24 cellular contexts compared by ENCODE assay signal in the genomic region with DNA sequence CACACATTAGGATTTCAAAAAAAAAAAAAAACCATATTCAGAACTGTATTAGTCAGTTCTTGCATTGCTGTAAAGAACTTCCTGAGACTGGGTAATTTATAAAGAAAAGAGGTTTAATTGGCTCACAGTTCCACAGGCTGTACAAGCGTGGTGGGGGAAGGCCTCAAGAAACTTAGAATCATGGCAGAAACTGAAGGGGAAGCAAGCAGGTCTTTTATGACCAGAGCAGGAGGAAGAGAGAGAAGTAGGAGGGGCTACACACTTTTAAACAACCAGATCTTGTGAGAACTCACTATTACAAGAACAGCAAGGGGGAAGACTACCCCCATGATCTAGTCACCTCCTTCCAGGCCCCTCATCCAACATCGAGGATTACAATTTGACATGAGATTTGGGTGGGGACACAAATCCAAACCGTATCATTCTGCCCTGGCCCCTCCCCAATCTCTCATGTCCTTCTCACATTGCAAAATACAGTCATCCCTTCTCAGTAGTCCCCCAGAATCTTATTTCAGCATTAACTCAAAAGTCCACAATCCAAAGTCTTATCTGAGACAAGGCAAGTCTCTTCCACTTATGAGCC. TPM values are rescaled to one million over a fixed set of nuclear protein-coding genes. Genes with fewer than 3 reads are reported as not detected.
DNase-seq lines count a peak whose midpoint lies in the region; ATAC-seq and TF ChIP-seq lines count a peak whose summit lies in the region.
"Had no signal": no experiment of that assay in that cellular context is flagged by ENCODE, and none has a peak within 500 bp of the region (broad histone marks: within the 10 kb centered on the region; RNA-seq: fewer than 3 reads in every experiment).

No MANE protein-coding gene starts in this region.

- H3K36me3 ChIP-seq in GM23338 (ENCODE audit: insufficient read depth): no peaks in the 10 kb centered on the region
- H3K36me3 ChIP-seq in Loucy (ENCODE audit: insufficient read depth, low read length): peaks cover 4% of the 10 kb centered on the region; the same call in 1 of the 2 replicates
- H3K36me3 ChIP-seq in left ventricle myocardium inferior: no peaks in the 10 kb centered on the region
- no peaks in the 10 kb centered on the region for H3K36me3 ChIP-seq in neuronal stem cell (replicated peaks in 1 of 2; ENCODE audit: control insufficient read depth in 2 of 2, insufficient read depth in 2 of 2, low read length in 2 of 2)
- H3K36me3 ChIP-seq in osteoblast (ENCODE audit: insufficient read depth, low read length): no peaks in the 10 kb centered on the region
- H3K36me3 ChIP-seq: adrenal gland, BLaER1, breast epithelium had no signal

- H3F3A ChIP-seq in GM23338 (replicated peaks; ENCODE audit: low read depth): no peaks in the 10 kb centered on the region
- H3F3A ChIP-seq in Loucy (ENCODE audit: low read depth): no peaks in the 10 kb centered on the region

- no peak overlapping the region for H2BK120ac ChIP-seq in neuronal stem cell (ENCODE audit: low read depth, low read length)

- H3K27ac ChIP-seq in GM23338 (ENCODE audit: low read depth) (0 out of 2 replicates have a peak overlapping the region, but pooled peaks have one; percentile 27), left ventricle myocardium inferior (replicated peaks) (no peak overlapping the region), neuronal stem cell (replicated peaks; ENCODE audit: low read length) (no peak overlapping the region), osteoblast (ENCODE audit: low read depth, low read length) (no peak overlapping the region)
- H3K27ac ChIP-seq: adrenal gland, breast epithelium, foreskin keratinocyte had no signal

- no peak overlapping the region for H4K8ac ChIP-seq in neuronal stem cell (ENCODE audit: low read depth, low read length)

- H3K4me1 ChIP-seq in GM23338 (ENCODE audit: insufficient read depth) (peaks cover 47% of the 10 kb centered on the region), Loucy (ENCODE audit: insufficient read depth, low read length, poor library complexity, severe bottlenecking) (peaks cover 29% of the 10 kb centered on the region), left ventricle myocardium inferior (peaks cover 60% of the 10 kb centered on the region), neuronal stem cell (ENCODE audit: control insufficient read depth in 2 of 2, insufficient read depth in 1 of 2, low read depth in 1 of 2, low read length in 2 of 2) (peaks cover 9 to 12% of the 10 kb centered on the region in 2 donors), osteoblast (ENCODE audit: insufficient read depth, low read length) (no peaks in the 10 kb centered on the region)
- H3K4me1 ChIP-seq: breast epithelium, Caco-2, foreskin keratinocyte had no signal

- no peak overlapping the region for H4K91ac ChIP-seq in neuronal stem cell (ENCODE audit: low read depth, low read length, poor library complexity)

- no peak overlapping the region for H3K9ac ChIP-seq in Loucy (ENCODE audit: low read depth, low read length, poor library complexity, severe bottlenecking)
- no peak overlapping the region for H3K9ac ChIP-seq in neuronal stem cell (ENCODE audit: low read depth, low read length, poor library complexity)
- H3K9ac ChIP-seq: BLaER1 had no signal

- H3K79me2 ChIP-seq in GM23338 (replicated peaks; ENCODE audit: insufficient read depth) (peaks cover 96% of the 10 kb centered on the region), Loucy (ENCODE audit: insufficient read depth, low read length) (peaks cover 100% of the 10 kb centered on the region), osteoblast (ENCODE audit: insufficient read depth, low read length) (peaks cover 45% of the 10 kb centered on the region)

- peaks cover 2% of the 10 kb centered on the region for H3K79me1 ChIP-seq in neuronal stem cell (ENCODE audit: low read depth, low read length)

- ATAC-seq in GM23338: no peak
- ATAC-seq: effector memory CD8-positive, alpha-beta T cell; naive thymus-derived CD4-positive, alpha-beta T cell; stimulated activated effector memory CD8-positive, alpha-beta T cell treated with anti-CD3 and anti-CD28 coated beads, Interleukin-12 subunit alpha, Interleukin-12 subunit beta, amount 100 ng/mL, for 72 hours had no signal

- H3K4me1 Mint-ChIP-seq in GM23338 (peaks cover 60% of the 10 kb centered on the region), brain (peaks cover 96% of the 10 kb centered on the region)

- H3K18ac ChIP-seq in neuronal stem cell (ENCODE audit: low read length): no peak overlapping the region

- DNase-seq in GM23338 (ENCODE audit: low spot score) (no peak), OCI-M1 (lab: John Stamatoyannopoulos, UW) (peak; percentile 22), left ventricle myocardium inferior (no peak), neuronal stem cell (ENCODE audit: low spot score) (no peak), osteoblast (ENCODE audit: insufficient read length, low spot score, missing footprints) (no peak)
- DNase-seq: activated CD4-positive, alpha-beta memory T cell treated with anti-CD3 and anti-CD28 coated beads for 36 hours; activated T-cell treated with anti-CD3 and anti-CD28 coated beads for 4 hours; adrenal gland; Caco-2; DND-41; effector memory CD8-positive, alpha-beta T cell; foreskin keratinocyte; H7; immature natural killer cell; naive thymus-derived CD4-positive, alpha-beta T cell; NCI-H1417 treated with DMSO at 0.1 percent for 48 hours; NK-92 treated with Interleukin-12 subunit alpha and Interleukin-12 subunit beta, amount 100 ng/mL, for 24 hours; RPMI8226; T1000 had no signal

- H2BK15ac ChIP-seq in neuronal stem cell (ENCODE audit: low read length): no peak overlapping the region

- H3K4me3 ChIP-seq in GM23338 (no peak overlapping the region), Loucy (ENCODE audit: low read length, poor library complexity, severe bottlenecking) (no peak overlapping the region), left ventricle myocardium inferior (no peak overlapping the region), neuronal stem cell (ENCODE audit: low read length in 2 of 2) (no peak overlapping the region), osteoblast (ENCODE audit: insufficient read depth, low read length) (no peak overlapping the region)
- H3K4me3 ChIP-seq: adrenal gland, BLaER1, breast epithelium had no signal

- intact Hi-C loops in left ventricle myocardium inferior (cut with micrococcal nuclease): no loop called here

- no peak overlapping the region for H2BK12ac ChIP-seq in neuronal stem cell (ENCODE audit: low read length)

- no peak overlapping the region for H3K23ac ChIP-seq in neuronal stem cell (ENCODE audit: low read depth, low read length, poor library complexity)

- TF ChIP-seq CTCF in GM23338 (conservative IDR thresholded peaks at IDR 0.05; ENCODE audit: low read depth in 2 of 2) (no peak), Loucy (conservative IDR thresholded peaks at IDR 0.05; ENCODE audit: low read length) (no peak), brain (conservative IDR thresholded peaks at IDR 0.05) (no peak), left ventricle myocardium inferior (IDR thresholded peaks at IDR 0.05; ENCODE audit: borderline replicate concordance) (no peak), osteoblast (IDR thresholded peaks at IDR 0.05; ENCODE audit: extremely low read depth, low read depth, low read length) (no peak)

- H3K9me3 ChIP-seq in Loucy (ENCODE audit: insufficient read depth, low read depth, low read length) (no peaks in the 10 kb centered on the region), left ventricle myocardium inferior (replicated peaks) (no peaks in the 10 kb centered on the region), neuronal stem cell (replicated peaks in 1 of 2; ENCODE audit: control insufficient read depth in 2 of 2, insufficient read depth in 1 of 2, low read depth in 1 of 2, low read length in 2 of 2) (no peaks in the 10 kb centered on the region), osteoblast (ENCODE audit: low read depth, low read length) (no peaks in the 10 kb centered on the region)
- H3K9me3 ChIP-seq: adrenal gland, BLaER1, breast epithelium, Caco-2 had no signal

- H3K27ac Mint-ChIP-seq in GM23338 (peak overlapping the region; percentile 19), brain (peak overlapping the region in 4 of 5 experiments; percentile 62 to 91 (median 70))
- H3K27ac Mint-ChIP-seq: activated CD4-positive, alpha-beta memory T cell treated with anti-CD3 and anti-CD28 coated beads for 36 hours; effector memory CD8-positive, alpha-beta T cell; immature natural killer cell; naive thymus-derived CD4-positive, alpha-beta T cell; stimulated activated effector memory CD8-positive, alpha-beta T cell treated with anti-CD3 and anti-CD28 coated beads, Interleukin-12 subunit alpha, Interleukin-12 subunit beta, amount 100 ng/mL, for 72 hours had no signal

- H3K4me3 Mint-ChIP-seq in GM23338 (no peak overlapping the region), brain (peak overlapping the region in 1 of 5 experiments; percentile 25)
- H3K4me3 Mint-ChIP-seq: activated CD4-positive, alpha-beta memory T cell treated with anti-CD3 and anti-CD28 coated beads for 36 hours; effector memory CD8-positive, alpha-beta T cell; immature natural killer cell; stimulated activated effector memory CD8-positive, alpha-beta T cell treated with anti-CD3 and anti-CD28 coated beads, Interleukin-12 subunit alpha, Interleukin-12 subunit beta, amount 100 ng/mL, for 72 hours had no signal

- H3K4me2 ChIP-seq in GM23338 (no peak overlapping the region), Loucy (ENCODE audit: low read depth, low read length, poor library complexity, severe bottlenecking) (peak overlapping the region; percentile 4), neuronal stem cell (ENCODE audit: insufficient read depth, low read length, poor library complexity, severe bottlenecking) (no peak overlapping the region), osteoblast (ENCODE audit: insufficient read depth, low read length) (no peak overlapping the region)
- H3K4me2 ChIP-seq: BLaER1 had no signal

- WGBS in neuronal stem cell (ENCODE audit: extremely low coverage in 2 of 2, insufficient read length in 2 of 2, insufficient replicate concordance in 1 of 2), 2 donors: no CpG with 5 or more reads among the region's 3 CpGs

- H3K36me3 Mint-ChIP-seq in GM23338 (ENCODE audit: low read depth): no peaks in the 10 kb centered on the region
- H3K36me3 Mint-ChIP-seq in brain: no peaks in the 10 kb centered on the region
- H3K36me3 Mint-ChIP-seq: activated CD4-positive, alpha-beta memory T cell treated with anti-CD3 and anti-CD28 coated beads for 36 hours; stimulated activated effector memory CD8-positive, alpha-beta T cell treated with anti-CD3 and anti-CD28 coated beads, Interleukin-12 subunit alpha, Interleukin-12 subunit beta, amount 100 ng/mL, for 72 hours had no signal

- H2BK5ac ChIP-seq in neuronal stem cell (ENCODE audit: low read length): no peak overlapping the region

- H2AFZ ChIP-seq in GM23338 (no peak overlapping the region), Loucy (ENCODE audit: low read length) (no peak overlapping the region), neuronal stem cell (ENCODE audit: low read length) (no peak overlapping the region), osteoblast (ENCODE audit: low read length) (no peak overlapping the region)

- no peak overlapping the region for H2AK5ac ChIP-seq in neuronal stem cell (ENCODE audit: low read depth, low read length)

- no peaks in the 10 kb centered on the region for H3K9me3 Mint-ChIP-seq in GM23338
- H3K9me3 Mint-ChIP-seq in brain: no peaks in the 10 kb centered on the region
- H3K9me3 Mint-ChIP-seq: activated CD4-positive, alpha-beta memory T cell treated with anti-CD3 and anti-CD28 coated beads for 36 hours; effector memory CD8-positive, alpha-beta T cell; immature natural killer cell; naive thymus-derived CD4-positive, alpha-beta T cell; stimulated activated effector memory CD8-positive, alpha-beta T cell treated with anti-CD3 and anti-CD28 coated beads, Interleukin-12 subunit alpha, Interleukin-12 subunit beta, amount 100 ng/mL, for 72 hours had no signal

- H3K27me3 Mint-ChIP-seq in GM23338 (ENCODE audit: insufficient read depth, low read depth, poor library complexity) (no peaks in the 10 kb centered on the region), brain (no peaks in the 10 kb centered on the region)
- H3K27me3 Mint-ChIP-seq: activated CD4-positive, alpha-beta memory T cell treated with anti-CD3 and anti-CD28 coated beads for 36 hours; effector memory CD8-positive, alpha-beta T cell; naive thymus-derived CD4-positive, alpha-beta T cell had no signal

- H4K20me1 ChIP-seq in GM23338 (replicated peaks; ENCODE audit: insufficient read depth) (peaks cover 21% of the 10 kb centered on the region), Loucy (ENCODE audit: insufficient read depth, low read length, poor library complexity, severe bottlenecking) (peaks cover 68% of the 10 kb centered on the region), osteoblast (ENCODE audit: insufficient read depth, low read length) (peaks cover 27% of the 10 kb centered on the region)

- no peak overlapping the region for H3K4ac ChIP-seq in neuronal stem cell (ENCODE audit: low read length)

- H3K14ac ChIP-seq in neuronal stem cell (ENCODE audit: low read length): no peak overlapping the region

- H3K27me3 ChIP-seq in GM23338 (ENCODE audit: insufficient read depth): no peaks in the 10 kb centered on the region
- no peaks in the 10 kb centered on the region for H3K27me3 ChIP-seq in Loucy (ENCODE audit: insufficient read depth, low read length, poor library complexity, severe bottlenecking)
- no peaks in the 10 kb centered on the region for H3K27me3 ChIP-seq in left ventricle myocardium inferior (ENCODE audit: low read depth)
- H3K27me3 ChIP-seq in neuronal stem cell (ENCODE audit: control insufficient read depth in 3 of 3, insufficient read depth in 3 of 3, low read depth in 1 of 3, low read length in 3 of 3): no peaks in the 10 kb centered on the region
- H3K27me3 ChIP-seq in osteoblast (ENCODE audit: insufficient read depth, low read length): no peaks in the 10 kb centered on the region
- H3K27me3 ChIP-seq: adrenal gland, BLaER1, breast epithelium, foreskin keratinocyte had no signal

- H3K9me2 ChIP-seq in GM23338 (ENCODE audit: insufficient read depth): no peaks in the 10 kb centered on the region
- no peaks in the 10 kb centered on the region for H3K9me2 ChIP-seq in Loucy (replicated peaks; ENCODE audit: low read depth, low read length)

RNA-seq across cellular contexts. Expression of a gene that starts 51.8 kb away (rescaled TPM):
- total RNA-seq in GM23338 (2014; rRNA removed; shearing (Covaris generic)): 52.0 and 66.1 TPM in 2 replicates
- polyA plus RNA-seq in GM23338 (2016; fragmentation: Nextera tagmentation; extraction: Ambion mirVana): 29.9 and 38.8 TPM in 2 replicates
- 5.8 TPM for polyA plus RNA-seq in brain (ENCODE audit: insufficient read depth, low read depth, low replicate concordance)
- total RNA-seq in left ventricle myocardium inferior: 7.5 TPM
- 28.0 TPM for polyA plus RNA-seq in neuronal stem cell (2013, experiment 1 of 2)
- polyA plus RNA-seq in neuronal stem cell (2013, experiment 2 of 2): 30.2 TPM
- total RNA-seq in osteoblast: 11.6 and 13.6 TPM in 2 replicates
